Comparison of ENCODE assay signal across 22 cellular contexts in the genomic region with DNA sequence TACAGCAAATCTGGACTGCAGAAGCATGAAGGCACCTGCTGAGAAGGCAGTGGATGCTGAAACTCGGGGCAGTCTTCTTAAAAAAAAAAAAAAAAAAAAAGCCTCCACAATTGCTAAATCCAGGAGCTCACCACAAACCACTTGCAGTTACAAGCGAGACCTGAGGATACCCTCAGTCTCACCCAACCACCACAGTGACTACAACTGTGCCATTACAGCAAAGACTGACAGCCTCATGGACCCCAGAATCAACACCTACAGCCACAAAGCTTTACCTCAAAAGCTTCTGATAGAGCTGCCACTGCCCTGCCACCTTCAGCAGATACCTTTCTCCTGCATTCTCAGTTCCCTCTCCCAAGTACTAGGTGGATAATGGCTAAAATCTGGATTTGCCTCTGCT. TPM values are rescaled to one million over a fixed set of nuclear protein-coding genes. Genes with fewer than 3 reads are reported as not detected.
"Had no signal": no experiment of that assay in that cellular context is flagged by ENCODE, and none has a peak within 500 bp of the region (broad histone marks: within the 10 kb centered on the region; RNA-seq: fewer than 3 reads in every experiment).

No MANE protein-coding gene starts in this region.

- H3K27me3 ChIP-seq: breast epithelium, esophagus muscularis mucosa, hepatocyte, tibial artery had no signal

- H3K4me2 ChIP-seq: hepatocyte had no signal

- H3K27ac ChIP-seq: breast epithelium, esophagus muscularis mucosa, hepatocyte, lower lobe of right lung, parathyroid adenoma, tibial artery had no signal

- H2AFZ ChIP-seq: hepatocyte, parathyroid adenoma had no signal

- H3K4me3 ChIP-seq: breast epithelium, esophagus muscularis mucosa, hepatocyte, lower lobe of right lung, mucosa of descending colon, tibial artery had no signal

- H3K4me1 ChIP-seq: breast epithelium, parathyroid adenoma had no signal

- H3K9me3 ChIP-seq: breast epithelium, esophagus muscularis mucosa, lower lobe of right lung, mucosa of descending colon, tibial artery had no signal

- ATAC-seq: effector memory CD8-positive, alpha-beta T cell; left lobe of liver; lower lobe of right lung; mucosa of descending colon; right cardiac atrium had no signal

- H3K79me2 ChIP-seq: hepatocyte, parathyroid adenoma had no signal

- H3K36me3 ChIP-seq: breast epithelium, esophagus muscularis mucosa, lower lobe of right lung, tibial artery had no signal

- DNase-seq: activated CD4-positive, alpha-beta memory T cell treated with anti-CD3 and anti-CD28 coated beads for 36 hours; activated CD4-positive, alpha-beta T cell treated with anti-CD3 and anti-CD28 coated beads for 48 hours; activated naive CD4-positive, alpha-beta T cell treated with Interleukin-2 at 50 U/mL for 16 hours; activated naive CD8-positive, alpha-beta T cell treated with anti-CD3 and anti-CD28 coated beads for 36 hours; activated T-cell treated with anti-CD3 and anti-CD28 coated beads, Interleukin-2, amount 50 U/mL, for 48 hours; effector memory CD8-positive, alpha-beta T cell; glutamatergic neuron; lower lobe of right lung; mesendoderm; mucosa of descending colon; nephron progenitor cell; nucleus accumbens; right cardiac atrium; stimulated activated CD4-positive, alpha-beta T cell treated with anti-CD3 and anti-CD28 coated beads, Interleukin-4, amount 100 ng/mL, for 24 hours; substantia nigra; tibial artery had no signal

RNA-seq across cellular contexts. Expression of gene COL21A1, which starts 9.0 kb away (rescaled TPM):
- total RNA-seq: activated CD4-positive, alpha-beta memory T cell treated with anti-CD3 and anti-CD28 coated beads for 36 hours; activated naive CD8-positive, alpha-beta T cell treated with anti-CD3 and anti-CD28 coated beads for 36 hours; kidney epithelial cell had no signal
